In the genomic region with DNA sequence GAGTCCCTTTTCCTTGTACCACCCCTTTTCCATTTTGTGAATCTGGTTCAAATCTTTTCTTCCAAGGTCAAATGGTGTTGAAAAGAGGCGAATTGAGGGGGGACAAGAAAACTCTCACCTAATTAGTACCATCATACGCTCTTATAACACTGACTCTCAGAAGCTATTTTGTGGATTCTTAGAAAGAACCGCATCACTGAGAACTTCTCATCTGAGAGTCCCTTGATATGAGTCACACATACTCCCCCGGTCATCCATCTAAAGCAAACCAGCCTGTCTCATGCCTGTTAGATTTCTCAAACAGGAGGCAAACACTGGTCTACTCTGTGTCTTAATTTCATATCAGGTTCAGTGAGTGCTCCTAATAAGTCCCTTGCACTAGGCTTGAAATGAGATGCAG, we compare ENCODE assay signal across 9 cellular contexts.
DNase-seq lines count a peak whose midpoint lies in the region; ATAC-seq and TF ChIP-seq lines count a peak whose summit lies in the region.
"Had no signal": no experiment of that assay in that cellular context is flagged by ENCODE, and none has a peak within 500 bp of the region (broad histone marks: within the 10 kb centered on the region; RNA-seq: fewer than 3 reads in every experiment).

No MANE protein-coding gene starts in this region.

- intact Hi-C loops in sigmoid colon (cut with DNase I), result no loop called here

- no peaks in the 10 kb centered on the region for H3K36me3 ChIP-seq in sigmoid colon
- H3K36me3 ChIP-seq: pancreas had no signal

- ATAC-seq in GM21423 (IDR thresholded peaks at IDR 0.05; ENCODE audit: unreplicated experiment) (peak; percentile 85), HG03469 (IDR thresholded peaks at IDR 0.05; ENCODE audit: unreplicated experiment) (peak; percentile 96), HG03457 (IDR thresholded peaks at IDR 0.05; ENCODE audit: unreplicated experiment) (no peak)
- ATAC-seq: pancreas had no signal

- TF ChIP-seq EP300 in sigmoid colon (IDR thresholded peaks at IDR 0.05), result no peak

- no peaks in the 10 kb centered on the region for H3K27me3 ChIP-seq in sigmoid colon
- H3K27me3 ChIP-seq: pancreas had no signal

- 88 to 92% methylated on average over 4 of the region's 4 CpGs for WGBS in sigmoid colon, 2 donors

- H3K4me1 ChIP-seq in sigmoid colon, result no peaks in the 10 kb centered on the region
- H3K4me1 ChIP-seq: pancreas had no signal

- H3K4me3 ChIP-seq in epithelial cell of proximal tubule (ENCODE audit: low read depth, low read length) (no peak overlapping the region), sigmoid colon (no peak overlapping the region)
- H3K4me3 ChIP-seq: pancreas had no signal

- no peaks in the 10 kb centered on the region for H3K9me3 ChIP-seq in sigmoid colon
- H3K9me3 ChIP-seq: pancreas had no signal

- no peak for TF ChIP-seq POLR2A in sigmoid colon (IDR thresholded peaks at IDR 0.05)

- DNase-seq in Daoy (ENCODE audit: low read depth) (peak; percentile 67), epithelial cell of proximal tubule (ENCODE audit: low read depth) (peak; percentile 76), sigmoid colon (no peak), HPDE6-E6E7 (ENCODE audit: extremely low spot score) (no peak)
- no peak for DNase-seq in activated T-cell treated with anti-CD3 and anti-CD28 coated beads, Interleukin-2, amount 50 U/mL, for 1 hour
- DNase-seq: pancreas had no signal

- TF ChIP-seq CTCF in epithelial cell of proximal tubule (conservative IDR thresholded peaks at IDR 0.05; ENCODE audit: low read depth, low read length), result no peak
- TF ChIP-seq CTCF in sigmoid colon (IDR thresholded peaks at IDR 0.05), result no peak

- H3K27ac ChIP-seq in sigmoid colon, result no peak overlapping the region
- H3K27ac ChIP-seq: pancreas had no signal

Comparison
In these comparisons a context has a peak if more than half of its experiments do, and no peak if none do; other contexts are left out.
1. DNase-seq: peak in Daoy (single experiment) and epithelial cell of proximal tubule (single experiment); none in sigmoid colon (single experiment), activated T-cell treated with anti-CD3 and anti-CD28 coated beads, Interleukin-2, amount 50 U/mL, for 1 hour (single experiment) and HPDE6-E6E7 (single experiment).